ENCODE assay signal across 8 cellular contexts in genomic region chr7:47622946-47623640, GRCh38. TPM values are rescaled to one million over a fixed set of nuclear protein-coding genes. Genes with fewer than 3 reads are reported as not detected.
DNase-seq lines count a peak whose midpoint lies in the region; ATAC-seq and TF ChIP-seq lines count a peak whose summit lies in the region.
"Had no signal": no experiment of that assay in that cellular context is flagged by ENCODE, and none has a peak within 500 bp of the region (broad histone marks: within the 10 kb centered on the region; RNA-seq: fewer than 3 reads in every experiment).

No MANE protein-coding gene starts in this region.

- peaks cover 0 to 2% of the 10 kb centered on the region in 2 donors for H3K9me3 Mint-ChIP-seq in effector memory CD8-positive, alpha-beta T cell

- H3K9me3 ChIP-seq in muscle layer of colon (ENCODE audit: low read length), result no peaks in the 10 kb centered on the region
- H3K9me3 ChIP-seq in upper lobe of left lung, result no peaks in the 10 kb centered on the region

- peak; percentile 69 to 71 for ATAC-seq in upper lobe of left lung (ENCODE audit: low FRiP score in 2 of 2)
- ATAC-seq in effector memory CD8-positive, alpha-beta T cell (replicated peaks), result no peak
- no peak for ATAC-seq in HG02938 (IDR thresholded peaks at IDR 0.05; ENCODE audit: unreplicated experiment)
- ATAC-seq in HG03039 (IDR thresholded peaks at IDR 0.05; ENCODE audit: unreplicated experiment), result no peak

- H3K9ac ChIP-seq in muscle layer of colon (ENCODE audit: low read length), result no peak overlapping the region

- H3K4me3 ChIP-seq in muscle layer of colon (ENCODE audit: low read depth in 1 of 2, low read length in 2 of 2) (no peak overlapping the region), upper lobe of left lung (no peak overlapping the region)

- H3K4me1 ChIP-seq in muscle layer of colon (ENCODE audit: insufficient read depth, low read length) (peaks cover 36% of the 10 kb centered on the region), upper lobe of left lung (peaks cover 10 to 15% (median 13%) of the 10 kb centered on the region in 4 donors)

- TF ChIP-seq EP300 in upper lobe of left lung (IDR thresholded peaks at IDR 0.05), result no peak

- TF ChIP-seq CTCF in upper lobe of left lung (IDR thresholded peaks at IDR 0.05), result no peak

- no peak overlapping the region for H3K4me3 Mint-ChIP-seq in effector memory CD8-positive, alpha-beta T cell

- H3K27ac Mint-ChIP-seq in effector memory CD8-positive, alpha-beta T cell, result no peak overlapping the region

- TF ChIP-seq POLR2A in upper lobe of left lung (IDR thresholded peaks at IDR 0.05), result no peak

- H3K27me3 Mint-ChIP-seq in effector memory CD8-positive, alpha-beta T cell, result no peaks in the 10 kb centered on the region

- H3K36me3 ChIP-seq in muscle layer of colon (ENCODE audit: insufficient read depth, low read length) (no peaks in the 10 kb centered on the region), upper lobe of left lung (no peaks in the 10 kb centered on the region)

- H3K36me3 Mint-ChIP-seq in effector memory CD8-positive, alpha-beta T cell (ENCODE audit: insufficient read depth), result no peaks in the 10 kb centered on the region

- WGBS in upper lobe of left lung, 2 donors, result 62 to 66% methylated on average over 11 of the region's 11 CpGs

- H3K27ac ChIP-seq in muscle layer of colon (ENCODE audit: low read depth, low read length) (peak overlapping the region; percentile 70), upper lobe of left lung (peak overlapping the region; percentile 25 to 62 (median 47))

- H3K27me3 ChIP-seq in muscle layer of colon (ENCODE audit: control insufficient read depth in 1 of 2, insufficient read depth in 2 of 2, low read length in 2 of 2) (no peaks in the 10 kb centered on the region), upper lobe of left lung (no peaks in the 10 kb centered on the region)

- DNase-seq in NCI-H460 (ENCODE audit: extremely low read depth, low read depth) (peak; percentile 55), epidermal melanocyte (ENCODE audit: insufficient read length, low spot score) (peak; percentile 72), upper lobe of left lung (peak in 1 of 2 donors; percentile 41)
- DNase-seq in effector memory CD8-positive, alpha-beta T cell, result no peak
- DNase-seq: activated T-cell treated with anti-CD3 and anti-CD28 coated beads for 4 hours had no signal

- no peaks in the 10 kb centered on the region for H3K4me1 Mint-ChIP-seq in effector memory CD8-positive, alpha-beta T cell (ENCODE audit: low read depth in 2 of 2)

RNA-seq across cellular contexts. Expression of gene TNS3, which starts 41.2 kb away (rescaled TPM):
- 20.0 and 20.6 TPM in 2 replicates for total RNA-seq in NCI-H460 (2014; rRNA removed; shearing (Covaris generic))
- polyA plus RNA-seq in NCI-H460 (2014; cell fraction: nucleus; rRNA removed), result 28.7 and 41.4 TPM in 2 replicates
- total RNA-seq in upper lobe of left lung, result 100 to 1,000 TPM in 5 of 6 donors, 10 to 100 TPM in 1; 90.6 to 266 (median 143) TPM

Comparison
In these comparisons a context has a peak if more than half of its experiments do, and no peak if none do; other contexts are left out.
1. DNase-seq: peak in NCI-H460 (single experiment) and epidermal melanocyte (single experiment); none in effector memory CD8-positive, alpha-beta T cell (0 of 3).
2. ATAC-seq: peak in upper lobe of left lung (2 of 2); none in effector memory CD8-positive, alpha-beta T cell (single experiment), HG02938 (single experiment) and HG03039 (single experiment).